1 cellular context compared by ENCODE assay signal in the genomic region with DNA sequence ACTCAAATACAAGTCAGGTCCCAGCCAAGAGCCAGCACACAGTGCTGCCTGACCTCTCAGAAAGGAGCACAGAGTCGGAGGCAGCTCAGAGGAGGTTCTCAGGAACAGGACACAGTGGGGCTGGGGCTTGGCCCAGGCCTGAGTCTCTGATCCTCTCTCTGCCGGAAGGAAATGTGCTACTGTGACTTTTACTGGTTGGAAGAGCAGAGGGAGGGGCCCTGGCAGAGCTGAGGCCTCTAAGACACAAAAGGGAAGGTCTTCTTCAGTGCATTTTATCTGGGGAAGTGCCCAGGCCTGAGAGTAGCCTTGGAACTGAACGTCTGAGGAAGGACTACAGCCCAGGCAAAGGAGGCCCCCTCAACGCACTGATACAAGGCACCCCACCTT.
TF ChIP-seq lines count a peak whose summit lies in the region.

No MANE protein-coding gene starts in this region.

TF ChIP-seq in GM23338, 12 proteins besides CTCF, POLR2A, EP300 and RAD21 (continued from another document):
- TF ChIP-seq, protein P1, sequence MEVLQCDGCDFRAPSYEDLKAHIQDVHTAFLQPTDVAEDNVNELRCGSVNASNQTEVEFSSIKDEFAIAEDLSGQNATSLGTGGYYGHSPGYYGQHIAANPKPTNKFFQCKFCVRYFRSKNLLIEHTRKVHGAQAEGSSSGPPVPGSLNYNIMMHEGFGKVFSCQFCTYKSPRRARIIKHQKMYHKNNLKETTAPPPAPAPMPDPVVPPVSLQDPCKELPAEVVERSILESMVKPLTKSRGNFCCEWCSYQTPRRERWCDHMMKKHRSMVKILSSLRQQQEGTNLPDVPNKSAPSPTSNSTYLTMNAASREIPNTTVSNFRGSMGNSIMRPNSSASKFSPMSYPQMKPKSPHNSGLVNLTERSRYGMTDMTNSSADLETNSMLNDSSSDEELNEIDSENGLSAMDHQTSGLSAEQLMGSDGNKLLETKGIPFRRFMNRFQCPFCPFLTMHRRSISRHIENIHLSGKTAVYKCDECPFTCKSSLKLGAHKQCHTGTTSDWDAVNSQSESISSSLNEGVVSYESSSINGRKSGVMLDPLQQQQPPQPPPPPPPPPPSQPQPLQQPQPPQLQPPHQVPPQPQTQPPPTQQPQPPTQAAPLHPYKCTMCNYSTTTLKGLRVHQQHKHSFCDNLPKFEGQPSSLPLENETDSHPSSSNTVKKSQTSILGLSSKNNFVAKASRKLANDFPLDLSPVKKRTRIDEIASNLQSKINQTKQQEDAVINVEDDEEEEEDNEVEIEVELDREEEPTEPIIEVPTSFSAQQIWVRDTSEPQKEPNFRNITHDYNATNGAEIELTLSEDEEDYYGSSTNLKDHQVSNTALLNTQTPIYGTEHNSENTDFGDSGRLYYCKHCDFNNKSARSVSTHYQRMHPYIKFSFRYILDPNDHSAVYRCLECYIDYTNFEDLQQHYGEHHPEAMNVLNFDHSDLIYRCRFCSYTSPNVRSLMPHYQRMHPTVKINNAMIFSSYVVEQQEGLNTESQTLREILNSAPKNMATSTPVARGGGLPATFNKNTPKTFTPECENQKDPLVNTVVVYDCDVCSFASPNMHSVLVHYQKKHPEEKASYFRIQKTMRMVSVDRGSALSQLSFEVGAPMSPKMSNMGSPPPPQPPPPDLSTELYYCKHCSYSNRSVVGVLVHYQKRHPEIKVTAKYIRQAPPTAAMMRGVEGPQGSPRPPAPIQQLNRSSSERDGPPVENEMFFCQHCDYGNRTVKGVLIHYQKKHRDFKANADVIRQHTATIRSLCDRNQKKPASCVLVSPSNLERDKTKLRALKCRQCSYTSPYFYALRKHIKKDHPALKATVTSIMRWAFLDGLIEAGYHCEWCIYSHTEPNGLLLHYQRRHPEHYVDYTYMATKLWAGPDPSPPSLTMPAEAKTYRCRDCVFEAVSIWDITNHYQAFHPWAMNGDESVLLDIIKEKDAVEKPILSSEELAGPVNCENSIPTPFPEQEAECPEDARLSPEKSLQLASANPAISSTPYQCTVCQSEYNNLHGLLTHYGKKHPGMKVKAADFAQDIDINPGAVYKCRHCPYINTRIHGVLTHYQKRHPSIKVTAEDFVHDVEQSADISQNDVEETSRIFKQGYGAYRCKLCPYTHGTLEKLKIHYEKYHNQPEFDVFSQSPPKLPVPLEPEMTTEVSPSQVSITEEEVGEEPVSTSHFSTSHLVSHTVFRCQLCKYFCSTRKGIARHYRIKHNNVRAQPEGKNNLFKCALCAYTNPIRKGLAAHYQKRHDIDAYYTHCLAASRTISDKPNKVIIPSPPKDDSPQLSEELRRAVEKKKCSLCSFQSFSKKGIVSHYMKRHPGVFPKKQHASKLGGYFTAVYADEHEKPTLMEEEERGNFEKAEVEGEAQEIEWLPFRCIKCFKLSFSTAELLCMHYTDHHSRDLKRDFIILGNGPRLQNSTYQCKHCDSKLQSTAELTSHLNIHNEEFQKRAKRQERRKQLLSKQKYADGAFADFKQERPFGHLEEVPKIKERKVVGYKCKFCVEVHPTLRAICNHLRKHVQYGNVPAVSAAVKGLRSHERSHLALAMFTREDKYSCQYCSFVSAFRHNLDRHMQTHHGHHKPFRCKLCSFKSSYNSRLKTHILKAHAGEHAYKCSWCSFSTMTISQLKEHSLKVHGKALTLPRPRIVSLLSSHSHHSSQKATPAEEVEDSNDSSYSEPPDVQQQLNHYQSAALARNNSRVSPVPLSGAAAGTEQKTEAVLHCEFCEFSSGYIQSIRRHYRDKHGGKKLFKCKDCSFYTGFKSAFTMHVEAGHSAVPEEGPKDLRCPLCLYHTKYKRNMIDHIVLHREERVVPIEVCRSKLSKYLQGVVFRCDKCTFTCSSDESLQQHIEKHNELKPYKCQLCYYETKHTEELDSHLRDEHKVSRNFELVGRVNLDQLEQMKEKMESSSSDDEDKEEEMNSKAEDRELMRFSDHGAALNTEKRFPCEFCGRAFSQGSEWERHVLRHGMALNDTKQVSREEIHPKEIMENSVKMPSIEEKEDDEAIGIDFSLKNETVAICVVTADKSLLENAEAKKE (CRISPR knock-in tag; IDR thresholded peaks at IDR 0.05) = no peak
